23 cellular contexts compared by ENCODE assay signal in the genomic region with DNA sequence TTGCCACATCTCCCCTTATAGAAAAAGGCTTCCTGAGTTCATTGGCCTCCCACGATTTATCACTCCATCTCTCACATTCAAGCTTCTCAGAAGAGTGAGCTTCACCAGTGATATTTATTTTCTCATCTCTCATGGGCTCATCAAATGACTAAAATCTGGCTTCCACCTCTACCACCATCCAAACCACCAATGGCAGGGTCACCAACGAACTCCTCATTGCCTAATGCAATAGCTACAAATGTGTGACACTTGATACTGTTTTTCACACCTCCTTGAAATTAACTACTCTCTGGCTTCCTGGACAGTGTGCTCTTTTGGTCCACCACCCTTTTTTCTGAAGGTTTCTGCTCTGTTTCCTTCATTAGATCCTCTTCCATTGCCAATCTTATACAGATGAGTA.
"Had no signal": no experiment of that assay in that cellular context is flagged by ENCODE, and none has a peak within 500 bp of the region (broad histone marks: within the 10 kb centered on the region; RNA-seq: fewer than 3 reads in every experiment).

No MANE protein-coding gene starts in this region.

- H3K36me3 ChIP-seq: SJSA1 had no signal

- H3K27me3 ChIP-seq: SJSA1 had no signal

- H3K27me3 Mint-ChIP-seq: IgD-negative memory B cell had no signal

- H3K36me3 Mint-ChIP-seq: IgD-negative memory B cell had no signal

- H3K4me3 Mint-ChIP-seq: IgD-negative memory B cell had no signal

- ATAC-seq: K562 had no signal

- DNase-seq: Kasumi-1, MM.1S, NCI-H1092 treated with DMSO at 0.1 percent for 48 hours, NCI-H1436, NCI-H187, NCI-H2029, NCI-H2081 treated with DMSO at 0.1 percent for 48 hours, NCI-H2171, NCI-H226, NCI-H446, NCI-H510A, NCI-H524 treated with DMSO at 0.1 percent for 48 hours, NCI-H69, NCI-H774, Right ventricle myocardium superior, RPMI8226, SIG-M5 had no signal

- H3K9me3 Mint-ChIP-seq: IgD-negative memory B cell had no signal

- H3K4me3 ChIP-seq: K562, SJSA1, SK-N-MC had no signal

- H3K4me1 Mint-ChIP-seq: IgD-negative memory B cell had no signal

- H3K27ac Mint-ChIP-seq: IgD-negative memory B cell had no signal

- FAIRE-seq: HTR-8/SVneo, K562, RCC 7860 had no signal
